ENCODE assay signal across 20 cellular contexts in genomic region chr2:190618030-190618429, GRCh38.
"Had no signal": no experiment of that assay in that cellular context is flagged by ENCODE, and none has a peak within 500 bp of the region (broad histone marks: within the 10 kb centered on the region; RNA-seq: fewer than 3 reads in every experiment).

No MANE protein-coding gene starts in this region.

- H3K9me3 Mint-ChIP-seq: activated B cell treated with CpG ODN at 0.5 μM for 24 hours; activated CD4-positive, alpha-beta memory T cell treated with anti-CD3 and anti-CD28 coated beads for 36 hours; endodermal cell; memory B cell; stimulated activated naive CD8-positive, alpha-beta T cell treated with anti-CD3 and anti-CD28 coated beads, Interleukin-15, Interleukin-2, amounts not matched to agents 100 ng/mL and 50 ng/mL, for 24 hours had no signal

- ATAC-seq: activated CD8-positive, alpha-beta memory T cell treated with anti-CD3 and anti-CD28 coated beads, Interleukin-2, amount 10 ng/mL, durations not matched to agents 7 days and 5 days; body of pancreas; naive thymus-derived CD8-positive, alpha-beta T cell; psoas muscle; right cardiac atrium had no signal

- H3K9me3 ChIP-seq: body of pancreas, psoas muscle, transverse colon, uterus had no signal

- H3K27ac ChIP-seq: body of pancreas, dorsolateral prefrontal cortex, epithelial cell of prostate, left ventricle myocardium inferior, psoas muscle, transverse colon, uterus had no signal

- H3K4me1 Mint-ChIP-seq: activated B cell treated with CpG ODN at 0.5 μM for 24 hours; activated CD8-positive, alpha-beta memory T cell treated with anti-CD3 and anti-CD28 coated beads, Interleukin-2, amount 10 ng/mL, durations not matched to agents 7 days and 5 days; activated naive CD8-positive, alpha-beta T cell treated with anti-CD3 and anti-CD28 coated beads for 36 hours; memory B cell had no signal

- FAIRE-seq: kidney had no signal

- H3K27me3 ChIP-seq: body of pancreas, dorsolateral prefrontal cortex, transverse colon, uterus had no signal

- H3K36me3 ChIP-seq: left ventricle myocardium inferior, transverse colon, uterus had no signal

- H3K4me3 ChIP-seq: body of pancreas, dorsolateral prefrontal cortex, left ventricle myocardium inferior, psoas muscle, transverse colon, uterus had no signal

- DNase-seq: activated B cell treated with CpG ODN at 0.5 μM for 24 hours; activated CD4-positive, alpha-beta memory T cell treated with anti-CD3 and anti-CD28 coated beads for 36 hours; activated CD4-positive, alpha-beta T cell treated with anti-CD3 and anti-CD28 coated beads for 4 hours; activated CD8-positive, alpha-beta memory T cell treated with anti-CD3 and anti-CD28 coated beads, Interleukin-2, amount 10 ng/mL, durations not matched to agents 7 days and 5 days; activated naive CD8-positive, alpha-beta T cell treated with anti-CD3 and anti-CD28 coated beads for 36 hours; body of pancreas; dorsolateral prefrontal cortex; endodermal cell; foreskin fibroblast; hippocampal formation; kidney; left ventricle myocardium inferior; naive thymus-derived CD8-positive, alpha-beta T cell; psoas muscle; right cardiac atrium; transverse colon; uterus had no signal

- H3K4me1 ChIP-seq: body of pancreas, left ventricle myocardium inferior, psoas muscle, uterus had no signal

- H3K27ac Mint-ChIP-seq: activated B cell treated with CpG ODN at 0.5 μM for 24 hours; activated CD4-positive, alpha-beta memory T cell treated with anti-CD3 and anti-CD28 coated beads for 36 hours; activated CD8-positive, alpha-beta memory T cell treated with anti-CD3 and anti-CD28 coated beads, Interleukin-2, amount 10 ng/mL, durations not matched to agents 7 days and 5 days; activated naive CD8-positive, alpha-beta T cell treated with anti-CD3 and anti-CD28 coated beads for 36 hours; endodermal cell; memory B cell; stimulated activated naive CD8-positive, alpha-beta T cell treated with anti-CD3 and anti-CD28 coated beads, Interleukin-15, Interleukin-2, amounts not matched to agents 100 ng/mL and 50 ng/mL, for 24 hours had no signal

- H3K36me3 Mint-ChIP-seq: activated CD4-positive, alpha-beta memory T cell treated with anti-CD3 and anti-CD28 coated beads for 36 hours; activated naive CD8-positive, alpha-beta T cell treated with anti-CD3 and anti-CD28 coated beads for 36 hours had no signal

- H3K27me3 Mint-ChIP-seq: activated B cell treated with CpG ODN at 0.5 μM for 24 hours; activated CD4-positive, alpha-beta memory T cell treated with anti-CD3 and anti-CD28 coated beads for 36 hours; activated CD8-positive, alpha-beta memory T cell treated with anti-CD3 and anti-CD28 coated beads, Interleukin-2, amount 10 ng/mL, durations not matched to agents 7 days and 5 days; activated naive CD8-positive, alpha-beta T cell treated with anti-CD3 and anti-CD28 coated beads for 36 hours; naive thymus-derived CD8-positive, alpha-beta T cell; stimulated activated naive CD8-positive, alpha-beta T cell treated with anti-CD3 and anti-CD28 coated beads, Interleukin-15, Interleukin-2, amounts not matched to agents 100 ng/mL and 50 ng/mL, for 24 hours had no signal

- H3K4me3 Mint-ChIP-seq: activated B cell treated with CpG ODN at 0.5 μM for 24 hours; activated CD4-positive, alpha-beta memory T cell treated with anti-CD3 and anti-CD28 coated beads for 36 hours; activated CD8-positive, alpha-beta memory T cell treated with anti-CD3 and anti-CD28 coated beads, Interleukin-2, amount 10 ng/mL, durations not matched to agents 7 days and 5 days; activated naive CD8-positive, alpha-beta T cell treated with anti-CD3 and anti-CD28 coated beads for 36 hours; endodermal cell; memory B cell; naive thymus-derived CD8-positive, alpha-beta T cell; stimulated activated naive CD8-positive, alpha-beta T cell treated with anti-CD3 and anti-CD28 coated beads, Interleukin-15, Interleukin-2, amounts not matched to agents 100 ng/mL and 50 ng/mL, for 24 hours had no signal
